In genomic region chr10:70169661-70170364, GRCh38 we compare ENCODE assay signal across 8 cellular contexts. TPM values are rescaled to one million over a fixed set of nuclear protein-coding genes. Genes with fewer than 3 reads are reported as not detected.
DNase-seq lines count a peak whose midpoint lies in the region; ATAC-seq and TF ChIP-seq lines count a peak whose summit lies in the region.

No MANE protein-coding gene starts in this region.

- no peaks in the 10 kb centered on the region for H3K9me3 ChIP-seq in effector memory CD4-positive, alpha-beta T cell (ENCODE audit: control insufficient read depth, low read length)
- no peaks in the 10 kb centered on the region for H3K9me3 ChIP-seq in muscle layer of colon (ENCODE audit: low read length)

- DNase-seq in CD1c-positive myeloid dendritic cell (ENCODE audit: extremely low spot score) (peak; percentile 18), GM23338 (ENCODE audit: low spot score) (peak; percentile 33), OCI-M1 (lab: John Stamatoyannopoulos, UW) (peak; percentile 72), kidney glomerular epithelial cell (lab: John Stamatoyannopoulos, UW) (no peak), HuH-7 (ENCODE audit: low spot score) (no peak)
- no peak for DNase-seq in effector memory CD4-positive, alpha-beta T cell

- H3K36me3 ChIP-seq in GM23338 (ENCODE audit: insufficient read depth) (no peaks in the 10 kb centered on the region), muscle layer of colon (ENCODE audit: insufficient read depth, low read length) (peaks cover 9% of the 10 kb centered on the region)
- peaks cover 13% of the 10 kb centered on the region for H3K36me3 ChIP-seq in effector memory CD4-positive, alpha-beta T cell (ENCODE audit: control insufficient read depth, insufficient read depth, low read length)

- peak overlapping the region; percentile 88 for H3K9ac ChIP-seq in muscle layer of colon (ENCODE audit: low read length)

- ATAC-seq in GM23338 (peak; percentile 13), GM18873 (IDR thresholded peaks at IDR 0.05; ENCODE audit: low FRiP score, unreplicated experiment) (no peak)

- peak overlapping the region; percentile 91 for H3K4me3 ChIP-seq in GM23338
- peak overlapping the region; percentile 78 for H3K4me3 ChIP-seq in effector memory CD4-positive, alpha-beta T cell (ENCODE audit: insufficient read depth, low read depth, low read length, poor library complexity, severe bottlenecking)
- peak overlapping the region; percentile 89 to 99 for H3K4me3 ChIP-seq in muscle layer of colon (ENCODE audit: low read depth in 1 of 2, low read length in 2 of 2)

- H3K9me2 ChIP-seq in GM23338 (ENCODE audit: insufficient read depth) = no peaks in the 10 kb centered on the region

- peaks cover 4% of the 10 kb centered on the region for H3K27me3 Mint-ChIP-seq in GM23338 (ENCODE audit: insufficient read depth, low read depth, poor library complexity)

- peak overlapping the region; percentile 90 for H3K27ac Mint-ChIP-seq in GM23338

- peak overlapping the region; percentile 94 for H3K4me2 ChIP-seq in GM23338

- H3K27ac ChIP-seq in GM23338 (ENCODE audit: low read depth) = no peak overlapping the region
- H3K27ac ChIP-seq in effector memory CD4-positive, alpha-beta T cell (ENCODE audit: insufficient read depth, low read length, poor library complexity, severe bottlenecking) = peak overlapping the region; percentile 86
- peak overlapping the region; percentile 95 for H3K27ac ChIP-seq in muscle layer of colon (ENCODE audit: low read depth, low read length)

- H3K4me3 Mint-ChIP-seq in GM23338 = peak overlapping the region; percentile 96

- peaks cover 16% of the 10 kb centered on the region; the same call in 2 of the 3 replicates for H3K4me1 Mint-ChIP-seq in GM23338

- TF ChIP-seq CTCF in GM23338 (conservative IDR thresholded peaks at IDR 0.05; ENCODE audit: low read depth in 2 of 2) = no peak

- H4K20me1 ChIP-seq in GM23338 (replicated peaks; ENCODE audit: insufficient read depth) = peaks cover 34% of the 10 kb centered on the region

- no peaks in the 10 kb centered on the region for H3K9me3 Mint-ChIP-seq in GM23338

- no peaks in the 10 kb centered on the region for H3F3A ChIP-seq in GM23338 (replicated peaks; ENCODE audit: low read depth)

- H3K36me3 Mint-ChIP-seq in GM23338 (ENCODE audit: low read depth) = peaks cover 10% of the 10 kb centered on the region; the same call in 2 of the 3 replicates

- H3K4me1 ChIP-seq in GM23338 (ENCODE audit: insufficient read depth) (peaks cover 6% of the 10 kb centered on the region), muscle layer of colon (ENCODE audit: insufficient read depth, low read length) (peaks cover 34% of the 10 kb centered on the region)
- H3K4me1 ChIP-seq in effector memory CD4-positive, alpha-beta T cell (ENCODE audit: control insufficient read depth, insufficient read depth, low read length, poor library complexity, severe bottlenecking) = peaks cover 34% of the 10 kb centered on the region

- H3K79me2 ChIP-seq in GM23338 (replicated peaks; ENCODE audit: insufficient read depth) = peaks cover 53% of the 10 kb centered on the region

- H2AFZ ChIP-seq in GM23338 = peak overlapping the region; percentile 56; the same call in 1 of the 2 replicates

- H3K27me3 ChIP-seq in GM23338 (ENCODE audit: insufficient read depth) (no peaks in the 10 kb centered on the region), muscle layer of colon (ENCODE audit: control insufficient read depth in 1 of 2, insufficient read depth in 2 of 2, low read length in 2 of 2) (no peaks in the 10 kb centered on the region)
- no peaks in the 10 kb centered on the region for H3K27me3 ChIP-seq in effector memory CD4-positive, alpha-beta T cell (replicated peaks; ENCODE audit: control insufficient read depth, insufficient read depth, low read length, poor library complexity, severe bottlenecking)

TF ChIP-seq in GM23338, 12 proteins besides CTCF, POLR2A, EP300 and RAD21:
- TF ChIP-seq ETS1 (IDR thresholded peaks at IDR 0.05) (no peak), CREB1 (CRISPR knock-in tag; IDR thresholded peaks at IDR 0.05; ENCODE audit: low read depth) (no peak), ZNF114 (CRISPR knock-in tag; IDR thresholded peaks at IDR 0.05) (no peak), NANOG (IDR thresholded peaks at IDR 0.05; ENCODE audit: borderline replicate concordance) (no peak)
TF ChIP-seq in GM23338: peak in this region for 0.

RNA-seq across cellular contexts. Expression of gene SAR1A, which starts 0.5 kb away (rescaled TPM):
- total RNA-seq in GM23338 (2014; rRNA removed; shearing (Covaris generic)) = 71.5 and 84.8 TPM in 2 replicates
- 58.1 and 68.1 TPM in 2 replicates for polyA plus RNA-seq in GM23338 (2016; fragmentation: Nextera tagmentation; extraction: Ambion mirVana)

RNA-seq across cellular contexts. Expression of gene TYSND1, which starts 23.3 kb away (rescaled TPM):
- 14.1 and 19.5 TPM in 2 replicates for total RNA-seq in GM23338 (2014; rRNA removed; shearing (Covaris generic))
- 5.2 and 5.4 TPM in 2 replicates for polyA plus RNA-seq in GM23338 (2016; fragmentation: Nextera tagmentation; extraction: Ambion mirVana)

RNA-seq across cellular contexts. Expression of gene AIFM2, which starts 37.2 kb away (rescaled TPM):
- 3.1 and 3.2 TPM in 2 replicates for total RNA-seq in GM23338 (2014; rRNA removed; shearing (Covaris generic))
- 1.7 and 3.6 TPM in 2 replicates for polyA plus RNA-seq in GM23338 (2016; fragmentation: Nextera tagmentation; extraction: Ambion mirVana)

Comparison
In these comparisons a context has a peak if more than half of its experiments do, and no peak if none do; other contexts are left out.
1. DNase-seq: peak in CD1c-positive myeloid dendritic cell (single experiment), GM23338 (single experiment) and OCI-M1 (single experiment); none in effector memory CD4-positive, alpha-beta T cell (0 of 3), kidney glomerular epithelial cell (single experiment) and HuH-7 (single experiment).
2. Peak in every context shown above with its lines, with median percentiles within 50 percentile points of each other: H3K4me3 ChIP-seq.